ENCODE assay signal across 32 cellular contexts in genomic region chr9:108801949-108802348, GRCh38. TPM values are rescaled to one million over a fixed set of nuclear protein-coding genes. Genes with fewer than 3 reads are reported as not detected.
"Had no signal": no experiment of that assay in that cellular context is flagged by ENCODE, and none has a peak within 500 bp of the region (broad histone marks: within the 10 kb centered on the region; RNA-seq: fewer than 3 reads in every experiment).

No MANE protein-coding gene starts in this region.

- H3K27ac ChIP-seq: neural progenitor cell, neutrophil, parathyroid adenoma, right lobe of liver, tibial nerve, uterus had no signal

- H3K4me1 ChIP-seq: parathyroid adenoma, psoas muscle, right lobe of liver, tibial nerve had no signal

- H3K27me3 ChIP-seq: neural progenitor cell, neutrophil, right lobe of liver, tibial nerve, uterus had no signal

- DNase-seq: hypothalamus; islet precursor cell; left ventricle myocardium inferior; mesendoderm; naive B cell; natural killer cell; nephron progenitor cell; occipital lobe; psoas muscle; right lobe of liver; stimulated activated CD4-positive, alpha-beta T cell treated with anti-CD3 and anti-CD28 coated beads, Interleukin-1b, Interleukin-23, amount 100 ng/mL, for 48 hours; stimulated activated CD4-positive, alpha-beta T cell treated with anti-CD3 and anti-CD28 coated beads, Interleukin-2, amount 100 ng/mL, for 48 hours; stimulated activated CD4-positive, alpha-beta T cell treated with anti-CD3 and anti-CD28 coated beads, Interleukin-4, amount 100 ng/mL, for 4 hours; stimulated activated CD8-positive, alpha-beta memory T cell treated with anti-CD3 and anti-CD28 coated beads, Interleukin-4, amount 100 ng/mL, for 48 hours; stimulated activated naive CD4-positive, alpha-beta T cell treated with Interleukin-2 at 50 U/mL for 16 hours; stimulated activated naive CD8-positive, alpha-beta T cell treated with anti-CD3 and anti-CD28 coated beads, Interleukin-15, amount 100 ng/mL, for 72 hours; substantia nigra; uterus had no signal

- H3K4me3 ChIP-seq: left ventricle myocardium inferior, lung, neural progenitor cell, psoas muscle, right lobe of liver, smooth muscle cell, tibial nerve, uterus had no signal

- H3K36me3 ChIP-seq: left ventricle myocardium inferior, neural progenitor cell, neutrophil, right lobe of liver, tibial nerve, uterus had no signal

- ATAC-seq: natural killer cell; psoas muscle; right lobe of liver; stimulated activated memory B cell treated with anti-CD40 and anti-IgM and Interleukin-4, amounts not matched to agents 10 μg/mL and 1 μg/mL and 100 μg/mL, for 72 hours; stimulated activated naive CD8-positive, alpha-beta T cell treated with anti-CD3 and anti-CD28 coated beads, Interleukin-15, amount 100 ng/mL, for 72 hours had no signal

- H3K9me3 ChIP-seq: left ventricle myocardium inferior, neutrophil, psoas muscle, right lobe of liver, tibial nerve, uterus had no signal

- H3K9ac ChIP-seq: neural progenitor cell, parathyroid adenoma had no signal

RNA-seq across cellular contexts. Expression of gene ACTL7B, which starts 53.8 kb away (rescaled TPM):
- total RNA-seq: kidney epithelial cell, left ventricle myocardium inferior, lower leg skin, lung, mesothelial cell of epicardium, occipital lobe, osteocyte, posterior vena cava, psoas muscle, right lobe of liver, skeletal muscle tissue, smooth muscle cell, temporal lobe, tibial nerve, uterus had no signal
- polyA plus RNA-seq: lung, psoas muscle, smooth muscle cell had no signal
